ENCODE assay signal across 36 cellular contexts in the genomic region with DNA sequence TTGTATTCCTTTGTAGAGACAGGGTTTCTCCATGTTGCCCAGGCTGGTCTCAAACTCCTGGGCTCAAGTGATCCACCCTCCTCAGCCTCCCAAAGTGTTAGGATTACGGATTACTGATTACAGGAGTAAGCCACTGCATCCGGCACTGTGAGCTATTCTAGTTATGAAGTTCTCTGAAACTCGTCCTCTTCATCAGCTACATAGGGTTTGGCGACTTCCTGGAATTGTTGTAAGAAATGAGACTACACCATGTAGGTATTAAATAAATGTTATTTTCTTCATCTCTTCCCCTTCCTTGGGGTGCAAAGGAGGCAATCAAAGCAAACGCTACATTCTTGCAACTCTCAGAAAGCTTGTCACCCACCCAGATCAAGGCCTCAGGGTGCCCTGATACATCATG.
"Had no signal": no experiment of that assay in that cellular context is flagged by ENCODE, and none has a peak within 500 bp of the region (broad histone marks: within the 10 kb centered on the region; RNA-seq: fewer than 3 reads in every experiment).

No MANE protein-coding gene starts in this region.

- DNase-seq: activated CD4-positive, alpha-beta memory T cell treated with anti-CD3 and anti-CD28 coated beads, Interleukin-2, amount 10 ng/mL, durations not matched to agents 7 days and 5 days; activated CD4-positive, alpha-beta T cell treated with anti-CD3 and anti-CD28 coated beads for 1 hour; activated CD4-positive, alpha-beta T cell treated with anti-CD3 and anti-CD28 coated beads for 48 hours; activated CD4-positive, CD25-positive, alpha-beta regulatory T cell; activated CD8-positive, alpha-beta memory T cell treated with anti-CD3 and anti-CD28 coated beads for 24 hours; activated CD8-positive, alpha-beta memory T cell treated with anti-CD3 and anti-CD28 coated beads, Interleukin-2, amount 10 ng/mL, durations not matched to agents 7 days and 5 days; activated CD8-positive, alpha-beta memory T cell treated with anti-CD3 and anti-CD28 coated beads, Interleukin-2, amount 50 U/mL, for 48 hours; activated effector memory CD4-positive, alpha-beta T cell treated with Interleukin-2 at 50 U/mL for 16 hours; activated naive CD4-positive, alpha-beta T cell treated with anti-CD3 and anti-CD28 coated beads, Interleukin-2, amount 50 U/mL, for 16 hours; activated naive CD8-positive, alpha-beta T cell treated with anti-CD3 and anti-CD28 coated beads for 36 hours; activated T-cell treated with anti-CD3 and anti-CD28 coated beads, Interleukin-2, amount 50 U/mL, for 48 hours; amniotic stem cell; Karpas-422; KBM-7; MV-4-11; NCI-H1092; NCI-H1417; NCI-H146; NCI-H187; NCI-H2029 treated with DMSO at 0.1 percent for 48 hours; NCI-H2107; NCI-H2171; NCI-H524; NCI-H69; NK-92 treated with Interleukin-12 subunit alpha and Interleukin-12 subunit beta, amount 100 ng/mL, for 24 hours; PC-3; Peyer's patch; RPMI8226; SHP77 treated with DMSO at 0.1 percent for 48 hours; SK-N-SH; T1000; WERI-Rb-1 had no signal

- H3K27ac ChIP-seq: ascending aorta, cardiac muscle cell, Peyer's patch, SJSA1, WERI-Rb-1 had no signal

- H3K4me1 Mint-ChIP-seq: activated CD4-positive, alpha-beta memory T cell treated with anti-CD3 and anti-CD28 coated beads, Interleukin-2, amount 10 ng/mL, durations not matched to agents 7 days and 5 days; activated CD8-positive, alpha-beta memory T cell treated with anti-CD3 and anti-CD28 coated beads, Interleukin-2, amount 10 ng/mL, durations not matched to agents 7 days and 5 days; activated naive CD8-positive, alpha-beta T cell treated with anti-CD3 and anti-CD28 coated beads for 36 hours; central memory CD8-positive, alpha-beta T cell had no signal

- H3K4me3 ChIP-seq: ascending aorta, cardiac muscle cell, Peyer's patch, SJSA1 had no signal

- ATAC-seq: activated CD8-positive, alpha-beta memory T cell treated with anti-CD3 and anti-CD28 coated beads, Interleukin-2, amount 10 ng/mL, durations not matched to agents 7 days and 5 days; PC-3 had no signal

- H3K9me3 ChIP-seq: ascending aorta, Peyer's patch, SJSA1, SK-N-SH had no signal

- H3K36me3 ChIP-seq: ascending aorta, cardiac muscle cell, Peyer's patch, SJSA1, WERI-Rb-1 had no signal

- H3K36me3 Mint-ChIP-seq: activated CD8-positive, alpha-beta memory T cell treated with anti-CD3 and anti-CD28 coated beads, Interleukin-2, amount 10 ng/mL, durations not matched to agents 7 days and 5 days had no signal

- H3K27ac Mint-ChIP-seq: activated CD4-positive, alpha-beta memory T cell treated with anti-CD3 and anti-CD28 coated beads, Interleukin-2, amount 10 ng/mL, durations not matched to agents 7 days and 5 days; activated CD8-positive, alpha-beta memory T cell treated with anti-CD3 and anti-CD28 coated beads, Interleukin-2, amount 10 ng/mL, durations not matched to agents 7 days and 5 days; activated naive CD8-positive, alpha-beta T cell treated with anti-CD3 and anti-CD28 coated beads for 36 hours had no signal

- H3K27me3 ChIP-seq: ascending aorta, cardiac muscle cell, Peyer's patch, SJSA1 had no signal

- H3K4me3 Mint-ChIP-seq: activated CD4-positive, alpha-beta memory T cell treated with anti-CD3 and anti-CD28 coated beads, Interleukin-2, amount 10 ng/mL, durations not matched to agents 7 days and 5 days; activated CD8-positive, alpha-beta memory T cell treated with anti-CD3 and anti-CD28 coated beads, Interleukin-2, amount 10 ng/mL, durations not matched to agents 7 days and 5 days; activated naive CD8-positive, alpha-beta T cell treated with anti-CD3 and anti-CD28 coated beads for 36 hours; central memory CD8-positive, alpha-beta T cell had no signal

- H3K27me3 Mint-ChIP-seq: activated naive CD8-positive, alpha-beta T cell treated with anti-CD3 and anti-CD28 coated beads for 36 hours; central memory CD8-positive, alpha-beta T cell had no signal
